Comparison of ENCODE assay signal across 15 cellular contexts in genomic region chr10:8180348-8180747, GRCh38.
A peak's percentile ranks its signal among the peaks of the same experiment; 100 is the strongest.
DNase-seq lines count a peak whose midpoint lies in the region; TF ChIP-seq lines count a peak whose summit lies in the region.
"Had no signal": no experiment of that assay in that cellular context is flagged by ENCODE, and none has a peak within 500 bp of the region (broad histone marks: within the 10 kb centered on the region; RNA-seq: fewer than 3 reads in every experiment).

No MANE protein-coding gene starts in this region.

- CTCF ChIA-PET in SK-N-SH (lab: Yijun Ruan, JAX): interaction anchor here (0.8 to 1.2 kb wide), 3 partner anchors 41 to 127 kb away, joined by 3 read pairs; no protein-coding TSS in a partner anchor

- TF ChIP-seq CTCF in SK-N-SH (IDR thresholded peaks at IDR 0.05): no peak

- WGBS in SK-N-SH (ENCODE audit: low lambda C conversion rate): 14% methylated on average over 2 of the region's 2 CpGs

- no peaks in the 10 kb centered on the region for H3F3A ChIP-seq in SK-N-SH (replicated peaks; ENCODE audit: insufficient read depth)

- peak in 1 of 2 experiments; percentile 86; a peak in 2 of 4 replicates for TF ChIP-seq EP300 in SK-N-SH (IDR thresholded peaks at IDR 0.05; ENCODE audit: borderline replicate concordance in 1 of 2, low read depth in 1 of 2, low read length in 1 of 2)

- H3K4me1 ChIP-seq in SK-N-SH (ENCODE audit: control insufficient read depth in 1 of 2, insufficient read depth in 2 of 2, low read depth in 1 of 2, low read length in 1 of 2): peaks cover 0 to 11% of the 10 kb centered on the region in 2 experiments; a peak in 2 of 4 replicates

- DNase-seq in DMS 273 (lab: John Stamatoyannopoulos, UW; ENCODE audit: unreplicated experiment) (peak; percentile 12), DMS 273 treated with DMSO at 0.1 percent for 48 hours (lab: John Stamatoyannopoulos, UW) (no peak), NCI-H524 treated with DMSO at 0.1 percent for 48 hours (lab: John Stamatoyannopoulos, UW) (peak; percentile 59), SK-N-SH (peak; percentile 44), retina (peak; percentile 3), GM03348 (ENCODE audit: low spot score) (no peak), AML-193 (lab: John Stamatoyannopoulos, UW) (no peak), cerebellum (ENCODE audit: low spot score) (no peak)
- DNase-seq: CD4-positive, CD25-positive, alpha-beta regulatory T cell; DMS79 treated with DMSO at 0.1 percent for 48 hours; EL; H7 had no signal

- H3K79me2 ChIP-seq in SK-N-SH (ENCODE audit: insufficient read depth): no peaks in the 10 kb centered on the region

- H3K36me3 ChIP-seq in SK-N-SH (replicated peaks in 1 of 2; ENCODE audit: control insufficient read depth in 1 of 2, insufficient read depth in 2 of 2, low read length in 1 of 2): no peaks in the 10 kb centered on the region
- H3K36me3 ChIP-seq: BLaER1 treated with 17β-estradiol and CSF1 and Interleukin-3, amounts not matched to agents 10 nM and 100 nM had no signal

- no peak overlapping the region for H3K4me3 ChIP-seq in SK-N-SH (ENCODE audit: low read depth in 2 of 2, low read length in 1 of 2)
- H3K4me3 ChIP-seq: BLaER1 treated with 17β-estradiol and CSF1 and Interleukin-3, amounts not matched to agents 10 nM and 100 nM; GM23338 had no signal

- peak overlapping the region in 1 of 2 experiments; percentile 83; a peak in 2 of 4 replicates for H3K27ac ChIP-seq in SK-N-SH (ENCODE audit: low read depth in 2 of 2, low read length in 1 of 2)
- H3K27ac ChIP-seq: 22Rv1; BLaER1 treated with 17β-estradiol and CSF1 and Interleukin-3, amounts not matched to agents 10 nM and 100 nM had no signal

- no peaks in the 10 kb centered on the region for H3K9me2 ChIP-seq in SK-N-SH

- no peak overlapping the region for H2AFZ ChIP-seq in SK-N-SH (ENCODE audit: low read depth)
- H2AFZ ChIP-seq: GM23338 had no signal

- no peak overlapping the region for H3K9ac ChIP-seq in SK-N-SH
- H3K9ac ChIP-seq: BLaER1 treated with 17β-estradiol and CSF1 and Interleukin-3, amounts not matched to agents 10 nM and 100 nM had no signal

- POLR2A ChIA-PET in SK-N-SH (lab: Yijun Ruan, JAX): interaction anchor here (0.8 to 0.9 kb wide), 3 partner anchors 63 to 999 kb away, joined by 3 to 5 read pairs (median 4); no protein-coding TSS in a partner anchor

- H3K4me2 ChIP-seq in SK-N-SH: no peak overlapping the region
- H3K4me2 ChIP-seq: BLaER1 treated with 17β-estradiol and CSF1 and Interleukin-3, amounts not matched to agents 10 nM and 100 nM; GM23338 had no signal

- no peaks in the 10 kb centered on the region for H3K27me3 ChIP-seq in SK-N-SH (ENCODE audit: insufficient read depth)
- H3K27me3 ChIP-seq: BLaER1 treated with 17β-estradiol and CSF1 and Interleukin-3, amounts not matched to agents 10 nM and 100 nM had no signal

- peak; percentile 18 for TF ChIP-seq RAD21 in SK-N-SH (IDR thresholded peaks at IDR 0.05; ENCODE audit: low read length)

- H3K9me3 ChIP-seq in SK-N-SH: no peaks in the 10 kb centered on the region

- H4K20me1 ChIP-seq in SK-N-SH (ENCODE audit: insufficient read depth): no peaks in the 10 kb centered on the region
- H4K20me1 ChIP-seq: BLaER1 treated with 17β-estradiol and CSF1 and Interleukin-3, amounts not matched to agents 10 nM and 100 nM had no signal

TF ChIP-seq in SK-N-SH, 30 proteins besides CTCF, POLR2A, EP300 and RAD21:
- TF ChIP-seq RXRA (IDR thresholded peaks at IDR 0.05; ENCODE audit: borderline replicate concordance, low read depth): no peak
- peak; percentile 59 for TF ChIP-seq GATA2 (CRISPR knock-in tag; IDR thresholded peaks at IDR 0.05)

Comparison
In these comparisons a context has a peak if more than half of its experiments do, and no peak if none do; other contexts are left out.
1. DNase-seq: peak in DMS 273 (single experiment), NCI-H524 treated with DMSO at 0.1 percent for 48 hours (single experiment), SK-N-SH (single experiment) and retina (single experiment); none in DMS 273 treated with DMSO at 0.1 percent for 48 hours (single experiment), GM03348 (single experiment), AML-193 (0 of 2) and cerebellum (single experiment).